ENCODE assay signal across 11 cellular contexts in the genomic region with DNA sequence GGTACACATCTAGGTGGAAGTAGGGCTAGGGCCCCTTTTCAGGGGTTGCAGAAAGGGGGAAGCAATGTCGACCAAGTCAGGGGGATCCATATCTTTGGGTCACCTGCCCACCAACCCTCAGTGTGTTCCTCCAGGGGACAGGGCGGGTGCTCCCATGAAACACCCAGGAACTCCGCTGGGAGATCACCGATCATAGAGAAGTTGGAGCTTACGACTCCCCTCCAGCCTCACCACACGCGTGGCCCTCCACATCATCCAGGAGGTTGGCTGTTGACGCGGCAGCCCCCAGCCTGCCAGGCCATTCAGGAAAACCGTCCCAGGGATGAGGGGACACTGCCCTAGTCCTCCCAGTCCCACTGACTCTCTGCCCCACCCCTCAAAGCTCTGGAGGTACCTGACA. TPM values are rescaled to one million over a fixed set of nuclear protein-coding genes. Genes with fewer than 3 reads are reported as not detected.
DNase-seq lines count a peak whose midpoint lies in the region; ATAC-seq and TF ChIP-seq lines count a peak whose summit lies in the region.
"Had no signal": no experiment of that assay in that cellular context is flagged by ENCODE, and none has a peak within 500 bp of the region (broad histone marks: within the 10 kb centered on the region; RNA-seq: fewer than 3 reads in every experiment).

No MANE protein-coding gene starts in this region.

- POLR2A ChIA-PET in AG04450 (lab: Yijun Ruan, JAX): interaction anchor here (1.8 kb wide), 1 partner anchor 133 kb away, joined by 5 read pairs; no protein-coding TSS in a partner anchor

- H3K4me3 ChIP-seq in AG04450 (ENCODE audit: low read depth, low read length) (no peak overlapping the region), sigmoid colon (no peak overlapping the region), upper lobe of left lung (no peak overlapping the region), brain microvascular endothelial cell (ENCODE audit: low read depth, low read length) (no peak overlapping the region)
- H3K4me3 ChIP-seq: mucosa of descending colon had no signal

- H3K4me1 ChIP-seq in sigmoid colon (peaks cover 0 to 75% (median 65%) of the 10 kb centered on the region in 4 donors), upper lobe of left lung (peaks cover 19 to 24% (median 21%) of the 10 kb centered on the region in 4 donors)

- H3K9me3 ChIP-seq in AG04450 (ENCODE audit: control insufficient read depth, insufficient read depth, low read length) (peaks cover 3% of the 10 kb centered on the region; the same call in 1 of the 2 replicates), KOPT-K1 (ENCODE audit: insufficient read depth, low read length, poor library complexity, severe bottlenecking) (no peaks in the 10 kb centered on the region), sigmoid colon (no peaks in the 10 kb centered on the region), upper lobe of left lung (no peaks in the 10 kb centered on the region)
- H3K9me3 ChIP-seq: mucosa of descending colon had no signal

- no peaks in the 10 kb centered on the region for H3K27me3 ChIP-seq in AG04450 (ENCODE audit: control insufficient read depth, insufficient read depth, low read length)
- no peaks in the 10 kb centered on the region for H3K27me3 ChIP-seq in sigmoid colon
- H3K27me3 ChIP-seq in upper lobe of left lung: no peaks in the 10 kb centered on the region
- H3K27me3 ChIP-seq in brain microvascular endothelial cell (replicated peaks): no peaks in the 10 kb centered on the region

- DNase-seq in AG04450 (ENCODE audit: low read depth, low spot score): no peak
- no peak for DNase-seq in epithelial cell of prostate (ENCODE audit: low read depth, low spot score)
- no peak for DNase-seq in sigmoid colon
- no peak for DNase-seq in activated CD8-positive, alpha-beta memory T cell treated with anti-CD3 and anti-CD28 coated beads, Interleukin-2, amount 50 U/mL, for 4 hours
- DNase-seq in NCI-H1417 treated with DMSO at 0.1 percent for 48 hours (lab: John Stamatoyannopoulos, UW): no peak
- no peak for DNase-seq in upper lobe of left lung
- no peak for DNase-seq in brain microvascular endothelial cell
- DNase-seq: DMS 273 treated with DMSO at 0.1 percent for 48 hours, mucosa of descending colon, NCI-H2081 had no signal

- 94 to 95% methylated on average over 10 of the region's 10 CpGs for WGBS in sigmoid colon, 2 donors
- WGBS in upper lobe of left lung, 2 donors: 89 to 93% methylated on average over 3 to 10 of the region's 10 CpGs

- TF ChIP-seq EP300 in sigmoid colon (IDR thresholded peaks at IDR 0.05) (no peak), upper lobe of left lung (IDR thresholded peaks at IDR 0.05) (no peak)

- in situ Hi-C loops in brain microvascular endothelial cell (cut with HindIII; ENCODE audit: low pct_ligation_motif_present, low sequenced_read_pairs): no loop called here

- CTCF ChIA-PET in AG04450 (lab: Charles Lee): interaction anchor here (0.9 to 5.9 kb wide), 5 partner anchors 8 to 133 kb away, joined by 3 to 52 read pairs (median 5); no protein-coding TSS in a partner anchor

- H3K36me3 ChIP-seq in KOPT-K1 (ENCODE audit: insufficient read depth, low read length) (no peaks in the 10 kb centered on the region), sigmoid colon (peaks cover 0 to 38% (median 8%) of the 10 kb centered on the region in 4 donors), upper lobe of left lung (peaks cover 7 to 31% (median 29%) of the 10 kb centered on the region in 4 donors), brain microvascular endothelial cell (replicated peaks) (peaks cover 4% of the 10 kb centered on the region)

- intact Hi-C loops in sigmoid colon (cut with DNase I): no loop called here

- no peak for ATAC-seq in upper lobe of left lung (ENCODE audit: low FRiP score in 2 of 2)

- TF ChIP-seq POLR2A in sigmoid colon (IDR thresholded peaks at IDR 0.05) (no peak), upper lobe of left lung (IDR thresholded peaks at IDR 0.05) (no peak)

- H3K27ac ChIP-seq in AG04450 (ENCODE audit: low read depth, low read length) (peak overlapping the region; percentile 11), KOPT-K1 (ENCODE audit: low read depth, low read length, poor library complexity, severe bottlenecking) (peak overlapping the region; percentile 70), epithelial cell of prostate (peak overlapping the region; percentile 92), sigmoid colon (peak overlapping the region; percentile 87 to 97 (median 94)), upper lobe of left lung (peak overlapping the region in 2 of 4 donors; percentile 76 to 81), brain microvascular endothelial cell (no peak overlapping the region)

- TF ChIP-seq CTCF in AG04450 (IDR thresholded peaks at IDR 0.05; ENCODE audit: low read depth, low read length) (no peak), sigmoid colon (IDR thresholded peaks at IDR 0.05) (no peak), upper lobe of left lung (IDR thresholded peaks at IDR 0.05) (no peak), brain microvascular endothelial cell (IDR thresholded peaks at IDR 0.05; ENCODE audit: low read depth, low read length, missing control alignments) (no peak)

RNA-seq across cellular contexts. Expression of a gene that starts 17.3 kb away (rescaled TPM):
- polyA plus RNA-seq in AG04450 (2011; rRNA removed) (27.5 and 34.1 TPM in 2 replicates), sigmoid colon (10 to 100 TPM; 16.6 to 43.9 (median 17.4) TPM)
- polyA minus RNA-seq in AG04450 (2011; rRNA and poly(A)+ RNA removed): 13.6 and 26.1 TPM in 2 replicates
- total RNA-seq in sigmoid colon (10 to 100 TPM in 3 of 4 donors, 1 to 10 TPM in 1; 9.5 to 15.1 (median 13.3) TPM), upper lobe of left lung (10 to 100 TPM; 11.4 to 50.6 (median 19.1) TPM)
